20 cellular contexts compared by ENCODE assay signal in genomic region chr12:130477701-130478100, GRCh38.
DNase-seq lines count a peak whose midpoint lies in the region; ATAC-seq, FAIRE-seq and TF ChIP-seq lines count a peak whose summit lies in the region.
"Had no signal": no experiment of that assay in that cellular context is flagged by ENCODE, and none has a peak within 500 bp of the region (broad histone marks: within the 10 kb centered on the region; RNA-seq: fewer than 3 reads in every experiment).

No MANE protein-coding gene starts in this region.

- POLR2A ChIA-PET in H1 (lab: Charles Lee; ENCODE audit: partially characterized antibody) = no interaction called here

- H3K79me2 ChIP-seq in H1 (ENCODE audit: control insufficient read depth in 1 of 2, insufficient read depth in 2 of 2, low read length in 2 of 2) = no peaks in the 10 kb centered on the region
- peaks cover 28% of the 10 kb centered on the region for H3K79me2 ChIP-seq in parathyroid adenoma

- H3K56ac ChIP-seq in H1 (replicated peaks; ENCODE audit: insufficient read length, low read depth, low read length) = no peak overlapping the region

- H3K4me1 ChIP-seq in RWPE2 (ENCODE audit: insufficient read depth, poor library complexity, severe bottlenecking) (no peaks in the 10 kb centered on the region), H1 (replicated peaks in 1 of 4; ENCODE audit: control insufficient read depth in 3 of 4, insufficient read depth in 4 of 4, low read length in 3 of 4) (peaks cover 5 to 15% (median 8%) of the 10 kb centered on the region in 4 experiments), parathyroid adenoma (peaks cover 79% of the 10 kb centered on the region)
- H3K4me1 ChIP-seq: A549, Caco-2 had no signal

- no peak overlapping the region for H2BK20ac ChIP-seq in H1 (ENCODE audit: low read length)

- H2AK5ac ChIP-seq in H1 (ENCODE audit: low read depth, low read length) = no peak overlapping the region

- TF ChIP-seq RAD21 in H1 (IDR thresholded peaks at IDR 0.05 in 1 of 2, conservative IDR thresholded peaks at IDR 0.05 in 1 of 2; ENCODE audit: low read depth in 2 of 2, low read length in 2 of 2) = no peak

- peak overlapping the region; percentile 60; the same call in 1 of the 2 replicates for H4K8ac ChIP-seq in H1 (ENCODE audit: extremely low read depth, insufficient read depth, low read length)

- no peak overlapping the region for H3K18ac ChIP-seq in H1 (ENCODE audit: extremely low read depth, low read length)

- H2BK12ac ChIP-seq in H1 (ENCODE audit: low read depth, low read length) = no peak overlapping the region

- H2AFZ ChIP-seq in H1 (ENCODE audit: low read length) (no peak overlapping the region), parathyroid adenoma (no peak overlapping the region)

- H3K4ac ChIP-seq in H1 (replicated peaks; ENCODE audit: insufficient read length, low read depth, low read length) = no peak overlapping the region

- H3K9ac ChIP-seq in H1 (replicated peaks in 1 of 4; ENCODE audit: extremely low read depth in 1 of 4, low read depth in 3 of 4, low read length in 3 of 4) = no peak overlapping the region
- H3K9ac ChIP-seq in parathyroid adenoma = no peak overlapping the region
- H3K9ac ChIP-seq: BLaER1 treated with 17β-estradiol and CSF1 and Interleukin-3, amounts not matched to agents 10 nM and 100 nM had no signal

- no peak for TF ChIP-seq POLR2A in H1 (IDR thresholded peaks at IDR 0.05; ENCODE audit: control extremely low read depth in 1 of 2, low read depth in 2 of 2, low read length in 2 of 2)

- no peaks in the 10 kb centered on the region for H3K9me3 ChIP-seq in RWPE2 (ENCODE audit: severe bottlenecking)
- no peaks in the 10 kb centered on the region for H3K9me3 ChIP-seq in H1 (ENCODE audit: insufficient read depth in 2 of 2, low read depth in 1 of 2, low read length in 1 of 2)
- H3K9me3 ChIP-seq in parathyroid adenoma (ENCODE audit: control insufficient read depth, low read length) = no peaks in the 10 kb centered on the region
- H3K9me3 ChIP-seq: A549; BLaER1 treated with 17β-estradiol and CSF1 and Interleukin-3, amounts not matched to agents 10 nM and 100 nM; Caco-2 had no signal

- H3K14ac ChIP-seq in H1 (ENCODE audit: insufficient read length) = no peak overlapping the region

- H3K23me2 ChIP-seq in H1 (ENCODE audit: low read depth, low read length) = no peaks in the 10 kb centered on the region

- no peaks in the 10 kb centered on the region for H4K20me1 ChIP-seq in H1 (replicated peaks in 1 of 2; ENCODE audit: control insufficient read depth in 1 of 2, insufficient read depth in 2 of 2, low read length in 2 of 2)

- H2BK5ac ChIP-seq in H1 (ENCODE audit: low read depth, low read length) = no peak overlapping the region

- H3K36me3 ChIP-seq in RWPE2 (ENCODE audit: low read depth) (no peaks in the 10 kb centered on the region), H1 (ENCODE audit: control insufficient read depth in 2 of 4, insufficient read depth in 4 of 4, low read length in 3 of 4) (no peaks in the 10 kb centered on the region), parathyroid adenoma (ENCODE audit: control insufficient read depth, insufficient read depth, low read length) (no peaks in the 10 kb centered on the region)
- H3K36me3 ChIP-seq: BLaER1 treated with 17β-estradiol and CSF1 and Interleukin-3, amounts not matched to agents 10 nM and 100 nM had no signal

- no peak overlapping the region for H3K23ac ChIP-seq in H1 (ENCODE audit: insufficient read length)

- TF ChIP-seq EP300 in H1 (IDR thresholded peaks at IDR 0.05; ENCODE audit: borderline replicate concordance in 1 of 2, low read depth in 2 of 2, low read length in 2 of 2) = no peak

- H3K4me2 ChIP-seq in H1 (ENCODE audit: insufficient read depth in 1 of 2, low read depth in 2 of 2, low read length in 2 of 2) = no peak overlapping the region
- H3K4me2 ChIP-seq in parathyroid adenoma (ENCODE audit: low read length) = no peak overlapping the region
- H3K4me2 ChIP-seq: A549 had no signal

- H2BK15ac ChIP-seq in H1 (ENCODE audit: low read length) = no peak overlapping the region

- H3K79me1 ChIP-seq in H1 (ENCODE audit: low read depth, low read length) = no peaks in the 10 kb centered on the region

- DNase-seq in RWPE2 (ENCODE audit: low spot score) (peak; percentile 12), H1 (ENCODE audit: low read depth in 1 of 2, low spot score in 2 of 2) (no peak), GM10266 (ENCODE audit: extremely low spot score) (no peak), EL (no peak)
- DNase-seq: AML-193; Caco-2; Calu3; CD4-positive, alpha-beta T cell; CD8-positive, alpha-beta T cell; DMS79 treated with DMSO at 0.1 percent for 48 hours; GDM1 had no signal

- 81% methylated on average over 9 of the region's 9 CpGs; no CpG with 5 or more reads in 1 of the 2 experiments for WGBS in H1 (ENCODE audit: extremely low coverage in 1 of 2, insufficient coverage in 1 of 2, insufficient read length in 1 of 2, insufficient replicate concordance in 2 of 2, low coverage in 1 of 2, low lambda C conversion rate in 2 of 2, missing lambda C conversion rate in 1 of 2), 2 experiments

- no peak for TF ChIP-seq CTCF in RWPE2 (IDR thresholded peaks at IDR 0.05; ENCODE audit: poor library complexity, severe bottlenecking)
- no peak for TF ChIP-seq CTCF in H1 (IDR thresholded peaks at IDR 0.05; ENCODE audit: control extremely low read depth in 1 of 3, insufficient read depth in 1 of 3, low read depth in 1 of 3, low read length in 3 of 3)
- no peak for TF ChIP-seq CTCF in parathyroid adenoma (IDR thresholded peaks at IDR 0.05)
- no peak for TF ChIP-seq CTCF in GM10266 (IDR thresholded peaks at IDR 0.05; ENCODE audit: control insufficient read depth, insufficient read depth, low read depth, missing control alignments)

- CTCF ChIA-PET in H1 (lab: Charles Lee; ENCODE audit: partially characterized antibody) = interaction anchor here (1.6 kb wide), 1 partner anchor 11 kb away, joined by 3 read pairs; no protein-coding TSS in a partner anchor

- ATAC-seq in RWPE2 (ENCODE audit: low read depth) (0 out of 3 replicates have a peak, but pooled peaks have one; percentile 10), GM19395 (IDR thresholded peaks at IDR 0.05; ENCODE audit: unreplicated experiment) (no peak)
- ATAC-seq: CD8-positive, alpha-beta T cell had no signal

- H4K91ac ChIP-seq in H1 (replicated peaks; ENCODE audit: insufficient read length, low read length) = no peak overlapping the region

- H4K5ac ChIP-seq in H1 (ENCODE audit: insufficient read length, low read depth, low read length) = no peak overlapping the region

- FAIRE-seq in H1 (lab: Jason Lieb, UNC) = no peak
- FAIRE-seq: A549, D721Med, GM12891, GM19239 had no signal

- H3K27ac ChIP-seq in RWPE2 (ENCODE audit: poor library complexity, severe bottlenecking) (no peak overlapping the region), H1 (ENCODE audit: low read depth, low read length) (no peak overlapping the region), parathyroid adenoma (peak overlapping the region; percentile 91)
- H3K27ac ChIP-seq: 22Rv1; A549; BLaER1 treated with 17β-estradiol and CSF1 and Interleukin-3, amounts not matched to agents 10 nM and 100 nM; C4-2B had no signal

- H3K4me3 ChIP-seq in RWPE2 (ENCODE audit: severe bottlenecking) (no peak overlapping the region), H1 (ENCODE audit: extremely low read depth in 1 of 4, insufficient read depth in 2 of 4, low read depth in 3 of 4, low read length in 4 of 4) (no peak overlapping the region), parathyroid adenoma (ENCODE audit: low read depth, low read length) (peak overlapping the region; percentile 2)
- H3K4me3 ChIP-seq: A549; BLaER1 treated with 17β-estradiol and CSF1 and Interleukin-3, amounts not matched to agents 10 nM and 100 nM had no signal

- H2BK120ac ChIP-seq in H1 (replicated peaks; ENCODE audit: low read depth, low read length) = no peak overlapping the region

- no peaks in the 10 kb centered on the region for H3K27me3 ChIP-seq in RWPE2 (ENCODE audit: insufficient read depth, poor library complexity, severe bottlenecking)
- peaks cover 0 to 2% (median 0%) of the 10 kb centered on the region in 4 experiments; a peak in 1 of 7 replicates for H3K27me3 ChIP-seq in H1 (replicated peaks in 1 of 4; ENCODE audit: control insufficient read depth in 3 of 4, extremely low read depth in 1 of 4, insufficient read depth in 3 of 4, low read length in 3 of 4)
- H3K27me3 ChIP-seq in parathyroid adenoma (ENCODE audit: control insufficient read depth, insufficient read depth, low read length) = no peaks in the 10 kb centered on the region

TF ChIP-seq in H1, 55 proteins besides CTCF, POLR2A, EP300 and RAD21 (continues in another document):
- no peak for TF ChIP-seq SP2 (IDR thresholded peaks at IDR 0.05; ENCODE audit: low read length)
- no peak for TF ChIP-seq CTBP2 (IDR thresholded peaks at IDR 0.05; ENCODE audit: borderline replicate concordance, insufficient read depth, insufficient read length, low read length)
- TF ChIP-seq BACH1 (IDR thresholded peaks at IDR 0.05; ENCODE audit: low read length) = no peak
- no peak for TF ChIP-seq SIRT6 (IDR thresholded peaks at IDR 0.05; ENCODE audit: low read length)
- no peak for TF ChIP-seq HDAC2 (IDR thresholded peaks at IDR 0.05; ENCODE audit: borderline replicate concordance in 1 of 2, low read depth in 2 of 2, low read length in 2 of 2)
- TF ChIP-seq GABPA (IDR thresholded peaks at IDR 0.05; ENCODE audit: borderline replicate concordance, insufficient read depth, low read length) = no peak
- no peak for TF ChIP-seq ATF3 (IDR thresholded peaks at IDR 0.05; ENCODE audit: insufficient read depth, low read depth, low read length)
